ENCODE assay signal across 1 cellular context in genomic region chr3:53384465-53385277, GRCh38.
TF ChIP-seq lines count a peak whose summit lies in the region.

No MANE protein-coding gene starts in this region.

TF ChIP-seq in K562, 482 proteins besides CTCF, POLR2A, EP300 and RAD21:
- 0 out of 2 replicates have a peak, but pooled peaks have one; percentile 19 for TF ChIP-seq CEBPB (tag; IDR thresholded peaks at IDR 0.05)
- no peak for TF ChIP-seq SMAD1 (IDR thresholded peaks at IDR 0.05; ENCODE audit: low read depth, low read length, partially characterized antibody)
- no peak for TF ChIP-seq ZNF444 (CRISPR knock-in tag; IDR thresholded peaks at IDR 0.05)
